9 cellular contexts compared by ENCODE assay signal in the genomic region with DNA sequence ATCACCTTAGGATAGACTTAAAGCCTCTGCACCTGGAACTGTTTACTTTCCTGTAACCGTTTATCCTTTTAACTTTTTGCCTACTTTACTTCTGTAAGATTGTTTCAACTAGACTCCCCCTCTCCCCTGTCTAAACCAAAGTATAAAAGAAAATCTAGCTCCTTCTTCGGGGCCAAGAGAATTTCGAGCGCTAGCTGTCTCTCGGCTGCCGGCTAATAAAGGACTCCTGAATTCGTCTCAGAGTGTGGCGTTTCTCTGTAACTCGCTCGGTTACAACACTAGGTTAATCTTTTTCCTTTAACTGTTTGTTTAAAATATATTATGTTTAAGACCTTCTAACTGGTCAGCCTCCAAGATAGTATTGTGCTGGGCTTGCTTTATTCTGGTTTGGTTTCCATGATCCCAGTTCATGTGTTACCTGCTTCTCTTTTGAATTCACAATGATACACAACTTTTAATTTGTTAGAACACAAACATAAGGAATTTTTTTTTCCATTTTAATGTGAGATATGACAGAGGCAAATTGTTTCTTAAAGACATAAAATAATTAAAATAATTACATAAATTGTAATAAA. TPM values are rescaled to one million over a fixed set of nuclear protein-coding genes. Genes with fewer than 3 reads are reported as not detected.
A peak's percentile ranks its signal among the peaks of the same experiment; 100 is the strongest.
DNase-seq lines count a peak whose midpoint lies in the region; ATAC-seq and TF ChIP-seq lines count a peak whose summit lies in the region.
"Had no signal": no experiment of that assay in that cellular context is flagged by ENCODE, and none has a peak within 500 bp of the region (broad histone marks: within the 10 kb centered on the region; RNA-seq: fewer than 3 reads in every experiment).

No MANE protein-coding gene starts in this region.

- no peaks in the 10 kb centered on the region for H3K27me3 Mint-ChIP-seq in T-helper 17 cell

- H3K27ac ChIP-seq in gastrocnemius medialis: peak overlapping the region; percentile 80 to 95 (median 94)

- no peaks in the 10 kb centered on the region for H3K27me3 ChIP-seq in gastrocnemius medialis

- H3K4me3 Mint-ChIP-seq in T-helper 17 cell: peak overlapping the region; percentile 97

- H3K27ac Mint-ChIP-seq in T-helper 17 cell: peak overlapping the region; percentile 97

- no peaks in the 10 kb centered on the region for H3K36me3 ChIP-seq in gastrocnemius medialis

- TF ChIP-seq CTCF in fibroblast of mammary gland (conservative IDR thresholded peaks at IDR 0.05; ENCODE audit: control insufficient read depth, insufficient read depth, low read depth, low read length): no peak
- TF ChIP-seq CTCF in gastrocnemius medialis (IDR thresholded peaks at IDR 0.05 in 4 of 5, conservative IDR thresholded peaks at IDR 0.05 in 1 of 5): no peak

- ATAC-seq in T-helper 17 cell (no peak), gastrocnemius medialis (no peak), HG03439 (IDR thresholded peaks at IDR 0.05; ENCODE audit: unreplicated experiment) (no peak), HG03095 (IDR thresholded peaks at IDR 0.05; ENCODE audit: unreplicated experiment) (no peak)
- ATAC-seq: HCT116 had no signal

- intact Hi-C loops in gastrocnemius medialis (cut with DNase I; ENCODE audit: low total_unique reads): no loop called here

- peaks cover 17% of the 10 kb centered on the region for H3K4me1 Mint-ChIP-seq in T-helper 17 cell

- no peak for TF ChIP-seq POLR2A in gastrocnemius medialis (IDR thresholded peaks at IDR 0.05)

- H3K4me1 ChIP-seq in gastrocnemius medialis: peaks cover 7 to 19% of the 10 kb centered on the region in 2 donors

- H3K4me3 ChIP-seq in fibroblast of mammary gland (ENCODE audit: control insufficient read depth, low read depth, low read length): peak overlapping the region; percentile 73
- peak overlapping the region; percentile 58 to 84 (median 84) for H3K4me3 ChIP-seq in gastrocnemius medialis

- in situ Hi-C loops in G401 (cut with HindIII; ENCODE audit: low sequenced_read_pairs) (no loop called here), gastrocnemius medialis (cut with MboI; ENCODE audit: low sequenced_read_pairs in 4 of 4) (loop anchor here in 3 of 4 donors (5.0 to 25.0 kb wide), 3 partner anchors 61 to 271 kb away; a partner anchor contains a TSS)

- no peaks in the 10 kb centered on the region for H3K36me3 Mint-ChIP-seq in T-helper 17 cell (ENCODE audit: low read depth)

- DNase-seq in G401 (ENCODE audit: low spot score): peak; percentile 60
- DNase-seq in T-helper 17 cell: no peak
- DNase-seq in fibroblast of mammary gland (ENCODE audit: low read depth): no peak
- DNase-seq in gastrocnemius medialis: no peak
- DNase-seq in NCI-H187 treated with DMSO at 0.1 percent for 48 hours (lab: John Stamatoyannopoulos, UW): no peak
- no peak for DNase-seq in NCI-H1694 treated with DMSO at 0.1 percent for 48 hours (lab: John Stamatoyannopoulos, UW)

- H3K9me3 ChIP-seq in T-helper 17 cell (ENCODE audit: control insufficient read depth, low read length, poor library complexity, severe bottlenecking) (no peaks in the 10 kb centered on the region), gastrocnemius medialis (no peaks in the 10 kb centered on the region)

RNA-seq across cellular contexts. Expression of a gene that starts 8.7 kb away (rescaled TPM):
- total RNA-seq in G401 (2014; rRNA removed; shearing (Covaris generic)): 159 and 203 TPM in 2 replicates
- 10 to 100 TPM in 1 of 2 donors, 1 to 10 TPM in 1; 9.2 to 14.2 TPM for total RNA-seq in T-helper 17 cell
- total RNA-seq in gastrocnemius medialis: 10 to 100 TPM; 46.7 to 94.5 (median 60.3) TPM

RNA-seq across cellular contexts. Expression of a gene that starts 19.7 kb away (rescaled TPM):
- 128 and 147 TPM in 2 replicates for total RNA-seq in G401 (2014; rRNA removed; shearing (Covaris generic))
- total RNA-seq in T-helper 17 cell (10 to 100 TPM in 1 of 2 donors, 1 to 10 TPM in 1; 9.1 to 26.4 TPM), gastrocnemius medialis (100 to 1,000 TPM; 114 to 260 (median 189) TPM)
